In genomic region chr3:126679318-126679751, GRCh38 we compare ENCODE assay signal across 8 cellular contexts. TPM values are rescaled to one million over a fixed set of nuclear protein-coding genes. Genes with fewer than 3 reads are reported as not detected.
DNase-seq lines count a peak whose midpoint lies in the region; ATAC-seq and TF ChIP-seq lines count a peak whose summit lies in the region.

No MANE protein-coding gene starts in this region.

- peaks cover 3% of the 10 kb centered on the region for H3K27me3 Mint-ChIP-seq in activated CD4-positive, alpha-beta T cell treated with anti-CD3 and anti-CD28 coated beads for 36 hours
- H3K27me3 Mint-ChIP-seq in central memory CD8-positive, alpha-beta T cell, result peaks cover 37% of the 10 kb centered on the region

- peak; percentile 90 for TF ChIP-seq CTCF in HFF-Myc (IDR thresholded peaks at IDR 0.05; ENCODE audit: low read depth, low read length, missing control alignments)

- H3K27me3 ChIP-seq in BLaER1 treated with 17β-estradiol and CSF1 and Interleukin-3, amounts not matched to agents 10 nM and 100 nM, result peaks cover 0 to 19% (median 0%) of the 10 kb centered on the region in 11 experiments; a peak in 4 of 22 replicates

- no peak overlapping the region for H3K4me3 Mint-ChIP-seq in activated CD4-positive, alpha-beta T cell treated with anti-CD3 and anti-CD28 coated beads for 36 hours
- no peak overlapping the region for H3K4me3 Mint-ChIP-seq in central memory CD8-positive, alpha-beta T cell

- H3K4me1 Mint-ChIP-seq in activated CD4-positive, alpha-beta T cell treated with anti-CD3 and anti-CD28 coated beads for 36 hours, result peaks cover 4% of the 10 kb centered on the region
- peaks cover 7% of the 10 kb centered on the region for H3K4me1 Mint-ChIP-seq in central memory CD8-positive, alpha-beta T cell

- intact Hi-C loops in activated CD4-positive, alpha-beta T cell treated with anti-CD3 and anti-CD28 coated beads for 36 hours (cut with DNase I, micrococcal nuclease), result loop anchor here (1.0 to 5.0 kb wide), 5 partner anchors 303 to 868 kb away; no protein-coding TSS in a partner anchor

- peaks cover 12 to 56% (median 40%) of the 10 kb centered on the region in 10 experiments for H3K4me1 ChIP-seq in BLaER1 treated with 17β-estradiol and CSF1 and Interleukin-3, amounts not matched to agents 10 nM and 100 nM

- CTCF ChIA-PET in activated CD4-positive, alpha-beta T cell treated with anti-CD3 and anti-CD28 coated beads for 36 hours (lab: Charles Lee), result interaction anchor here (0.5 to 2.0 kb wide), 13 partner anchors 8 to 936 kb away, joined by 3 to 9 read pairs (median 3); no protein-coding TSS in a partner anchor

- peaks cover 2% of the 10 kb centered on the region for H3K9me3 Mint-ChIP-seq in activated CD4-positive, alpha-beta T cell treated with anti-CD3 and anti-CD28 coated beads for 36 hours (ENCODE audit: low read depth)
- H3K9me3 Mint-ChIP-seq in central memory CD8-positive, alpha-beta T cell, result no peaks in the 10 kb centered on the region

- DNase-seq in HFF-Myc (ENCODE audit: extremely low read depth, low read depth) (no peak), NCI-H460 (ENCODE audit: extremely low read depth, low read depth) (peak; percentile 60), kidney tubule cell (ENCODE audit: low spot score) (peak; percentile 79)
- peak; percentile 88 for DNase-seq in activated CD4-positive, alpha-beta T cell treated with anti-CD3 and anti-CD28 coated beads for 36 hours
- peak; percentile 57 to 77 for DNase-seq in central memory CD8-positive, alpha-beta T cell (ENCODE audit: low spot score in 2 of 2)
- peak; percentile 63 for DNase-seq in stimulated activated CD4-positive, alpha-beta T cell treated with anti-CD3 and anti-CD28 coated beads, Interleukin-2, amount 100 ng/mL, for 4 hours (ENCODE audit: low read depth)

- H3K4me2 ChIP-seq in BLaER1 treated with 17β-estradiol and CSF1 and Interleukin-3, amounts not matched to agents 10 nM and 100 nM, result peak overlapping the region; percentile 59 to 86 (median 80)

- peaks cover 0 to 8% (median 3%) of the 10 kb centered on the region in 11 experiments; a peak in 10 of 22 replicates for H3K9me3 ChIP-seq in BLaER1 treated with 17β-estradiol and CSF1 and Interleukin-3, amounts not matched to agents 10 nM and 100 nM (replicated peaks in 1 of 11)

- peak overlapping the region in 2 of 11 experiments; percentile 38; a peak in 4 of 22 replicates for H3K27ac ChIP-seq in BLaER1 treated with 17β-estradiol and CSF1 and Interleukin-3, amounts not matched to agents 10 nM and 100 nM

- peak; percentile 84 for ATAC-seq in activated CD4-positive, alpha-beta T cell treated with anti-CD3 and anti-CD28 coated beads for 36 hours
- ATAC-seq in central memory CD8-positive, alpha-beta T cell (replicated peaks; ENCODE audit: extremely low read depth, poor library complexity, severe bottlenecking), result no peak
- no peak for ATAC-seq in GM18861 (IDR thresholded peaks at IDR 0.05; ENCODE audit: unreplicated experiment)

- H3K36me3 Mint-ChIP-seq in activated CD4-positive, alpha-beta T cell treated with anti-CD3 and anti-CD28 coated beads for 36 hours (ENCODE audit: low read depth), result no peaks in the 10 kb centered on the region
- no peaks in the 10 kb centered on the region for H3K36me3 Mint-ChIP-seq in central memory CD8-positive, alpha-beta T cell (ENCODE audit: insufficient read depth)

- POLR2A ChIA-PET in activated CD4-positive, alpha-beta T cell treated with anti-CD3 and anti-CD28 coated beads for 36 hours (lab: Charles Lee), result no interaction called here

- peak overlapping the region in 5 of 11 experiments; percentile 1 to 39 (median 22); a peak in 4 of 22 replicates for H3K9ac ChIP-seq in BLaER1 treated with 17β-estradiol and CSF1 and Interleukin-3, amounts not matched to agents 10 nM and 100 nM

- no peaks in the 10 kb centered on the region for H3K36me3 ChIP-seq in BLaER1 treated with 17β-estradiol and CSF1 and Interleukin-3, amounts not matched to agents 10 nM and 100 nM

- H3K27ac Mint-ChIP-seq in activated CD4-positive, alpha-beta T cell treated with anti-CD3 and anti-CD28 coated beads for 36 hours, result no peak overlapping the region
- no peak overlapping the region for H3K27ac Mint-ChIP-seq in central memory CD8-positive, alpha-beta T cell (ENCODE audit: low read depth)

- H4K20me1 ChIP-seq in BLaER1 treated with 17β-estradiol and CSF1 and Interleukin-3, amounts not matched to agents 10 nM and 100 nM, result peaks cover 0 to 7% (median 0%) of the 10 kb centered on the region in 11 experiments; a peak in 2 of 22 replicates

- no peak overlapping the region; a peak in 1 of 20 replicates for H3K4me3 ChIP-seq in BLaER1 treated with 17β-estradiol and CSF1 and Interleukin-3, amounts not matched to agents 10 nM and 100 nM
- no peak overlapping the region for H3K4me3 ChIP-seq in HFF-Myc (replicated peaks; ENCODE audit: low read depth, low read length)

RNA-seq across cellular contexts. Expression of gene TXNRD3, which starts 24.4 kb away (rescaled TPM):
- total RNA-seq in NCI-H460 (2014; rRNA removed; shearing (Covaris generic)), result 4.2 and 5.6 TPM in 2 replicates
- polyA plus RNA-seq in NCI-H460 (2014; cell fraction: nucleus; rRNA removed), result 10.0 and 13.9 TPM in 2 replicates
- 1 to 10 TPM; 2.5 to 3.5 TPM for total RNA-seq in activated CD4-positive, alpha-beta T cell treated with anti-CD3 and anti-CD28 coated beads for 36 hours

RNA-seq across cellular contexts. Expression of gene CHCHD6, which starts 24.7 kb away (rescaled TPM):
- total RNA-seq in NCI-H460 (2014; rRNA removed; shearing (Covaris generic)), result 20.7 and 24.2 TPM in 2 replicates
- 41.8 and 60.1 TPM in 2 replicates for polyA plus RNA-seq in NCI-H460 (2014; cell fraction: nucleus; rRNA removed)
- total RNA-seq in activated CD4-positive, alpha-beta T cell treated with anti-CD3 and anti-CD28 coated beads for 36 hours, result 10 to 100 TPM; 17.1 to 17.7 TPM
